Comparison of ENCODE assay signal across 8 cellular contexts in the genomic region with DNA sequence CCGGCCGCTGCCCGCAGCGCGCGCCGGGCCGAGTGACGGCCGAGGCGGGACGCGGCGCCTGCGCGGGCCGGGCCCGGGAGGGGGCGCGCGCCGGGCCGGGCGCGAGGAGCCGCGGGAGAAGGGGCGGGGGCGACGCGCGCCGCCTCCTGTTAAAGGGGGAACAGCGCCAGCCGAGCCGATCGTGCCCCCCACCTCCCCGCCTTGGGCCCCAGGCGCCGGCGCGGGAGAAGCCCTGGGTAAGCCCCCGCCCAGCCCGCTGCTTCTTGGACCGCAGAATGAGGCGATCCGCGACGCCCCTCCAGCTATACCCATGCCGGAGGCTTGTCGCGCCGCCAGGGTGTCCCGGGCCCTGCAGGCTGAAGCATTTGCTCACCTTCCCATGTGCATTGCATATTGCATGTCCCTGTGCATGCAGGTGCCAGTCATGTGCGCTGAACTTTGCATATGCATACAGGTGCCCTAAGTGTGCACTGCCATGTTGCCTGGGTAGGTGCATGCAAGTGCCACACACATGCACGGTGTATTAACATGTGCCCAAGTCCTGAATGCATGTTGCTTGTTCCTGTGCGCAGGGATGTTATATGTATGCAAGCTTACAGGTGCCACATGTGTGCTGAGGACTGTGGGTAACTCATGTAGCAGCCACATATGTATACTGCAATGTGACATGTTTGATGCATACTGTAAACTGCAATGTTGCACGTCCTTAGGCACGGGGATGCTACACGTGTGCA.
A peak's percentile ranks its signal among the peaks of the same experiment; 100 is the strongest.
DNase-seq lines count a peak whose midpoint lies in the region; ATAC-seq lines count a peak whose summit lies in the region.

A gene with protein sequence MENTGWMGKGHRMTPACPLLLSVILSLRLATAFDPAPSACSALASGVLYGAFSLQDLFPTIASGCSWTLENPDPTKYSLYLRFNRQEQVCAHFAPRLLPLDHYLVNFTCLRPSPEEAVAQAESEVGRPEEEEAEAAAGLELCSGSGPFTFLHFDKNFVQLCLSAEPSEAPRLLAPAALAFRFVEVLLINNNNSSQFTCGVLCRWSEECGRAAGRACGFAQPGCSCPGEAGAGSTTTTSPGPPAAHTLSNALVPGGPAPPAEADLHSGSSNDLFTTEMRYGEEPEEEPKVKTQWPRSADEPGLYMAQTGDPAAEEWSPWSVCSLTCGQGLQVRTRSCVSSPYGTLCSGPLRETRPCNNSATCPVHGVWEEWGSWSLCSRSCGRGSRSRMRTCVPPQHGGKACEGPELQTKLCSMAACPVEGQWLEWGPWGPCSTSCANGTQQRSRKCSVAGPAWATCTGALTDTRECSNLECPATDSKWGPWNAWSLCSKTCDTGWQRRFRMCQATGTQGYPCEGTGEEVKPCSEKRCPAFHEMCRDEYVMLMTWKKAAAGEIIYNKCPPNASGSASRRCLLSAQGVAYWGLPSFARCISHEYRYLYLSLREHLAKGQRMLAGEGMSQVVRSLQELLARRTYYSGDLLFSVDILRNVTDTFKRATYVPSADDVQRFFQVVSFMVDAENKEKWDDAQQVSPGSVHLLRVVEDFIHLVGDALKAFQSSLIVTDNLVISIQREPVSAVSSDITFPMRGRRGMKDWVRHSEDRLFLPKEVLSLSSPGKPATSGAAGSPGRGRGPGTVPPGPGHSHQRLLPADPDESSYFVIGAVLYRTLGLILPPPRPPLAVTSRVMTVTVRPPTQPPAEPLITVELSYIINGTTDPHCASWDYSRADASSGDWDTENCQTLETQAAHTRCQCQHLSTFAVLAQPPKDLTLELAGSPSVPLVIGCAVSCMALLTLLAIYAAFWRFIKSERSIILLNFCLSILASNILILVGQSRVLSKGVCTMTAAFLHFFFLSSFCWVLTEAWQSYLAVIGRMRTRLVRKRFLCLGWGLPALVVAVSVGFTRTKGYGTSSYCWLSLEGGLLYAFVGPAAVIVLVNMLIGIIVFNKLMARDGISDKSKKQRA (N-terminal part only) (minus strand): TSS at position 34 of the 734 bp plus-strand sequence. CDS start 7,119 bp downstream, outside the sequence.

- peaks cover 7 to 28% (median 21%) of the 10 kb centered on the region in 5 donors for H3K27me3 ChIP-seq in subcutaneous abdominal adipose tissue (ENCODE audit: control insufficient read depth in 5 of 5, insufficient read depth in 4 of 5, low read length in 5 of 5)

- no peak for ATAC-seq in GM21529 (IDR thresholded peaks at IDR 0.05; ENCODE audit: unreplicated experiment)

- peaks cover 2 to 42% (median 37%) of the 10 kb centered on the region in 5 donors for H3K4me1 ChIP-seq in subcutaneous abdominal adipose tissue (ENCODE audit: control insufficient read depth in 5 of 5, insufficient read depth in 5 of 5, low read length in 5 of 5)

- peak; percentile 77 for DNase-seq in DMS 273 (lab: John Stamatoyannopoulos, UW; ENCODE audit: unreplicated experiment)
- no peak for DNase-seq in DMS 273 treated with DMSO at 0.1 percent for 48 hours (lab: John Stamatoyannopoulos, UW)
- DNase-seq in NCI-H2171 treated with DMSO at 0.1 percent for 48 hours (lab: John Stamatoyannopoulos, UW): peak; percentile 66
- DNase-seq in astrocyte of the hippocampus (ENCODE audit: low read depth, low spot score): peak; percentile 58
- no peak for DNase-seq in NOMO-1 treated with dmso at 0.1 percent for 144 hours (lab: John Stamatoyannopoulos, UW; ENCODE audit: unreplicated experiment)

- no peak within 1 kb of the TSS for H3K27ac ChIP-seq in subcutaneous abdominal adipose tissue (ENCODE audit: low read depth, low read length)

- peak within 1 kb of the TSS; percentile 66 for H3K4me3 ChIP-seq in iPS-18c (ENCODE audit: insufficient read depth, low read depth, low read length)
- peak within 1 kb of the TSS; percentile 36 to 61 (median 52) for H3K4me3 ChIP-seq in subcutaneous abdominal adipose tissue (ENCODE audit: low read depth in 1 of 5, low read length in 5 of 5)

- H3K9me3 ChIP-seq in iPS-18c (ENCODE audit: control insufficient read depth, insufficient read depth, low read length): no peaks in the 10 kb centered on the region
- no peaks in the 10 kb centered on the region for H3K9me3 ChIP-seq in subcutaneous abdominal adipose tissue (ENCODE audit: control insufficient read depth in 5 of 5, low read length in 5 of 5)

- H3K9ac ChIP-seq in subcutaneous abdominal adipose tissue (ENCODE audit: low read length in 5 of 5): no peak within 1 kb of the TSS

- H3K36me3 ChIP-seq in subcutaneous abdominal adipose tissue (ENCODE audit: control insufficient read depth in 5 of 5, insufficient read depth in 5 of 5, low read length in 5 of 5): no peaks in the 10 kb centered on the region

Comparison
In these comparisons a context has a peak if more than half of its experiments do, and no peak if none do; other contexts are left out.
1. DNase-seq: peak in DMS 273 (single experiment), NCI-H2171 treated with DMSO at 0.1 percent for 48 hours (single experiment) and astrocyte of the hippocampus (single experiment); none in DMS 273 treated with DMSO at 0.1 percent for 48 hours (single experiment) and NOMO-1 treated with dmso at 0.1 percent for 144 hours (single experiment).